Comparison of ENCODE assay signal across 12 cellular contexts in the genomic region with DNA sequence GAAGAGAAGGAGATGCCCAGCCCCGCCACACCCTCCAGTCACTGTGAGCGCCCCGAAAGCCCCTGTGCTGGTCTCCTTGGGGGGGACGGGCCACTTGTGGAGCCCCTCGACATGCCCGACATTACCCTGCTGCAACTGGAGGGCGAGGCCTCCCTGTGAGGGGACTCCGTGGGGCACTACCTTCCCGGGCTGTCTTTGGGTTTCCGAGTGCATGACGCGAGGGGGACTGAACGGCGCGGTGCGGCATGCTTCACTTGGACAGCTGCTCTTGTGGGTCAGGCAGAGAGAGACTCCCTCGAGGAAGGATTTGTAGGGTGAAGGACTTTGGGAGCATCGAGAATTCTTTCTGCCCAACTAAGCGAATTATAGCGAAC. TPM values are rescaled to one million over a fixed set of nuclear protein-coding genes. Genes with fewer than 3 reads are reported as not detected.
A peak's percentile ranks its signal among the peaks of the same experiment; 100 is the strongest.
DNase-seq lines count a peak whose midpoint lies in the region; TF ChIP-seq lines count a peak whose summit lies in the region.
"Had no signal": no experiment of that assay in that cellular context is flagged by ENCODE, and none has a peak within 500 bp of the region (broad histone marks: within the 10 kb centered on the region; RNA-seq: fewer than 3 reads in every experiment).

No MANE protein-coding gene starts in this region.

- no peak overlapping the region for H2BK12ac ChIP-seq in trophoblast cell (ENCODE audit: low read length)

- no peak overlapping the region for H3K27ac ChIP-seq in BLaER1 treated with 17β-estradiol and CSF1 and Interleukin-3, amounts not matched to agents 10 nM and 100 nM
- H3K27ac ChIP-seq in SJCRH30: no peak overlapping the region; the same call in 1 of the 2 replicates
- H3K27ac ChIP-seq in esophagus squamous epithelium: no peak overlapping the region
- no peak overlapping the region for H3K27ac ChIP-seq in trophoblast cell (ENCODE audit: low read depth, low read length)

- H3K18ac ChIP-seq in trophoblast cell (ENCODE audit: low read length): no peak overlapping the region

- H3K79me1 ChIP-seq in trophoblast cell (ENCODE audit: low read length): no peaks in the 10 kb centered on the region

- peaks cover 31 to 51% (median 36%) of the 10 kb centered on the region in 10 experiments for H3K4me1 ChIP-seq in BLaER1 treated with 17β-estradiol and CSF1 and Interleukin-3, amounts not matched to agents 10 nM and 100 nM
- H3K4me1 ChIP-seq in SJCRH30 (peaks cover 15% of the 10 kb centered on the region), esophagus squamous epithelium (peaks cover 20 to 53% (median 36%) of the 10 kb centered on the region in 3 donors), trophoblast cell (ENCODE audit: control insufficient read depth in 1 of 2, insufficient read depth in 2 of 2, low read length in 2 of 2) (peaks cover 4 to 11% of the 10 kb centered on the region in 2 experiments)

- intact Hi-C loops in esophagus squamous epithelium (cut with DNase I): no loop called here

- no peak overlapping the region for H3K23ac ChIP-seq in trophoblast cell (ENCODE audit: low read length)

- H2BK120ac ChIP-seq in trophoblast cell (ENCODE audit: insufficient read depth, low read length, poor library complexity): no peak overlapping the region

- 8 to 9% methylated on average over 8 to 16 of the region's 20 CpGs for WGBS in esophagus squamous epithelium, 2 donors
- WGBS in trophoblast cell (ENCODE audit: extremely low coverage, insufficient coverage, insufficient read length): no CpG with 5 or more reads among the region's 20 CpGs

- H3K14ac ChIP-seq in trophoblast cell (ENCODE audit: low read length): no peak overlapping the region

- no peak overlapping the region for H4K91ac ChIP-seq in trophoblast cell (ENCODE audit: low read depth, low read length)

- no peaks in the 10 kb centered on the region for H3K79me2 ChIP-seq in trophoblast cell (ENCODE audit: control insufficient read depth, insufficient read depth, low read length, poor library complexity)

- H4K20me1 ChIP-seq in BLaER1 treated with 17β-estradiol and CSF1 and Interleukin-3, amounts not matched to agents 10 nM and 100 nM: peaks cover 0 to 13% (median 0%) of the 10 kb centered on the region in 11 experiments; a peak in 3 of 22 replicates

- H2AFZ ChIP-seq in trophoblast cell (ENCODE audit: insufficient read depth, low read length, poor library complexity): no peak overlapping the region

- H3K9ac ChIP-seq in BLaER1 treated with 17β-estradiol and CSF1 and Interleukin-3, amounts not matched to agents 10 nM and 100 nM: no peak overlapping the region; a peak in 1 of 22 replicates
- H3K9ac ChIP-seq in trophoblast cell (ENCODE audit: low read length): no peak overlapping the region

- no peaks in the 10 kb centered on the region for H3K9me3 ChIP-seq in BLaER1 treated with 17β-estradiol and CSF1 and Interleukin-3, amounts not matched to agents 10 nM and 100 nM (replicated peaks in 1 of 11)
- H3K9me3 ChIP-seq in SJCRH30 (replicated peaks) (no peaks in the 10 kb centered on the region), esophagus squamous epithelium (no peaks in the 10 kb centered on the region), trophoblast cell (ENCODE audit: insufficient read depth, low read depth, low read length) (no peaks in the 10 kb centered on the region)
- H3K9me3 ChIP-seq: adrenal gland, gastroesophageal sphincter had no signal

- no peak overlapping the region for H2AK5ac ChIP-seq in trophoblast cell (ENCODE audit: low read length)

- H2BK5ac ChIP-seq in trophoblast cell (ENCODE audit: low read depth, low read length, poor library complexity): no peak overlapping the region

- peak; percentile 53 to 58 for DNase-seq in SJCRH30
- DNase-seq in esophagus squamous epithelium (lab: John Stamatoyannopoulos, UW): no peak
- DNase-seq in trophoblast cell: no peak
- no peak for DNase-seq in cerebellar cortex (ENCODE audit: low spot score)
- no peak for DNase-seq in DMS79 treated with DMSO at 0.1 percent for 48 hours (lab: John Stamatoyannopoulos, UW)
- DNase-seq in NCI-H1694 (lab: John Stamatoyannopoulos, UW): no peak
- no peak for DNase-seq in GM19240 (ENCODE audit: insufficient read length, low spot score)
- DNase-seq: NCI-H1105 had no signal

- H4K12ac ChIP-seq in trophoblast cell (ENCODE audit: low read depth, low read length): no peak overlapping the region

- no peak overlapping the region for H4K8ac ChIP-seq in trophoblast cell (ENCODE audit: low read depth, low read length)

- no peak overlapping the region for H3K4ac ChIP-seq in trophoblast cell (ENCODE audit: low read depth, low read length)

- peak overlapping the region; percentile 77 to 98 (median 94); a peak in 21 of 22 replicates for H3K4me2 ChIP-seq in BLaER1 treated with 17β-estradiol and CSF1 and Interleukin-3, amounts not matched to agents 10 nM and 100 nM
- H3K4me2 ChIP-seq in trophoblast cell (ENCODE audit: low read length): peak overlapping the region; percentile 80

- no peak for TF ChIP-seq POLR2A in esophagus squamous epithelium (IDR thresholded peaks at IDR 0.05)

- peaks cover 25 to 41% (median 32%) of the 10 kb centered on the region in 11 experiments for H3K27me3 ChIP-seq in BLaER1 treated with 17β-estradiol and CSF1 and Interleukin-3, amounts not matched to agents 10 nM and 100 nM
- H3K27me3 ChIP-seq in SJCRH30 (peaks cover 6% of the 10 kb centered on the region; the same call in 1 of the 2 replicates), esophagus squamous epithelium (peaks cover 0 to 65% (median 2%) of the 10 kb centered on the region in 4 donors), trophoblast cell (ENCODE audit: insufficient read depth, low read length) (peaks cover 31% of the 10 kb centered on the region)
- H3K27me3 ChIP-seq: adrenal gland had no signal

- peak overlapping the region; percentile 65 to 86 (median 76); a peak in 14 of 20 replicates for H3K4me3 ChIP-seq in BLaER1 treated with 17β-estradiol and CSF1 and Interleukin-3, amounts not matched to agents 10 nM and 100 nM
- H3K4me3 ChIP-seq in SJCRH30: peak overlapping the region; percentile 67
- H3K4me3 ChIP-seq in esophagus squamous epithelium: peak overlapping the region in 3 of 4 donors; percentile 51 to 84 (median 63)
- H3K4me3 ChIP-seq in trophoblast cell (ENCODE audit: low read depth, low read length): no peak overlapping the region

- no peak for TF ChIP-seq CTCF in esophagus squamous epithelium (IDR thresholded peaks at IDR 0.05)

- H3K36me3 ChIP-seq in BLaER1 treated with 17β-estradiol and CSF1 and Interleukin-3, amounts not matched to agents 10 nM and 100 nM: no peaks in the 10 kb centered on the region
- no peaks in the 10 kb centered on the region for H3K36me3 ChIP-seq in SJCRH30
- H3K36me3 ChIP-seq in esophagus squamous epithelium: no peaks in the 10 kb centered on the region
- H3K36me3 ChIP-seq in trophoblast cell (ENCODE audit: control insufficient read depth in 1 of 2, insufficient read depth in 2 of 2, low read length in 2 of 2): no peaks in the 10 kb centered on the region
- H3K36me3 ChIP-seq: adrenal gland, gastroesophageal sphincter had no signal

RNA-seq across cellular contexts. Expression of gene CCDC184, which starts 1.1 kb away (rescaled TPM):
- 5.1 and 5.6 TPM in 2 replicates for total RNA-seq in SJCRH30 (2014; rRNA removed; shearing (Covaris generic))
- total RNA-seq in esophagus squamous epithelium: 1 to 10 TPM in 1 of 4 donors, under 1 TPM in 3; 0.18 to 1.2 (median 0.65) TPM
- 0.26 and 0.32 TPM in 2 replicates for polyA plus RNA-seq in trophoblast cell (2013)

RNA-seq across cellular contexts. Expression of gene OR10AD1, which starts 18.6 kb away (rescaled TPM):
- not detected in 2 replicates for total RNA-seq in SJCRH30 (2014; rRNA removed; shearing (Covaris generic))
- total RNA-seq in esophagus squamous epithelium: not detected
- polyA plus RNA-seq in trophoblast cell (2013): not detected in 2 replicates
- total RNA-seq: adrenal gland, gastroesophageal sphincter, skeletal muscle tissue had no signal

RNA-seq across cellular contexts. Expression of gene ASB8, which starts 27.2 kb away (rescaled TPM):
- 29.1 and 31.2 TPM in 2 replicates for total RNA-seq in SJCRH30 (2014; rRNA removed; shearing (Covaris generic))
- total RNA-seq in esophagus squamous epithelium: 10 to 100 TPM; 13.2 to 28.2 (median 24.8) TPM
- polyA plus RNA-seq in trophoblast cell (2013): 9.0 and 9.3 TPM in 2 replicates

Comparison
In these comparisons a context has a peak if more than half of its experiments do, and no peak if none do; other contexts are left out.
1. DNase-seq: peak in SJCRH30 (2 of 2); none in esophagus squamous epithelium (single experiment), trophoblast cell (0 of 2), cerebellar cortex (single experiment), DMS79 treated with DMSO at 0.1 percent for 48 hours (single experiment), NCI-H1694 (single experiment) and GM19240 (single experiment).